ENCODE assay signal across 1 cellular context in the genomic region with DNA sequence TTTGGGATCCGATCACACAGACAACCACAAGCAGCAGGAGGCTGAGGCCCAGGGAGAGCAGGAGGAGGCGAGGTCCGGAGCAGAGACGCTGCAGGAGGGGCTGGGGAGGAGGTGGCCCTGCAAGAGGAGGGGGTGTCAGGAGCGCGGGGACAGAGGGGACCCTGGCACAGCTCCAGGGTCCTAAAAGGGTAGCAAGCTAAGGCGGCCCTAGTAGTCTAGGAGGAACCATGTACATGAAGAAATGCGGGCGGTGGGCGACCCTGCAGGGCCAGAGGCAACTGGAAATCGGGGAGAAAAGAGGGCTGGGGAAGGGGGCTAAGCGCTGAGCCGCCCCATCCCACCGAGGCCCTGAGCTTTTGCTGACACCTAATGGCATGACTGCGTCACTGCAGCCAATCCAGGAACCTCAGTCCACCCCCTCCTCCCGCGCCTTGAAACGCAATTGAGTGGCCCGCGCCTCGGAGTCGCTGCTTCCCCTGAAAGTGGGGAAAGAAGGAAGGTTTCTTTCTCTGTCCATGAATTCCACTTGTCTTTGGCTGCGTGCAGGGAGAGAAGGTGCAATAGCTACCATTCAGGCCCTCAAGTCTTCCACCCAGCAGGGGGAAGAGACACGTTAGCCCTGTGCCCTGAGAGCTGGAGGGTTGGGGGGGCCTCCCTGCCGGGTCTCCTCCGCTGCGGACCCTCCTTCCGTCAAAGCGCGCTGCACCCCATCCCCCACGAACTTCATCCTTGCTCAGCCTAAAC.
A peak's percentile ranks its signal among the peaks of the same experiment; 100 is the strongest.
TF ChIP-seq lines count a peak whose summit lies in the region.

No MANE protein-coding gene starts in this region.

TF ChIP-seq in K562, 482 proteins besides CTCF, POLR2A, EP300 and RAD21 (continues in another document):
- TF ChIP-seq SIRT6 (IDR thresholded peaks at IDR 0.05; ENCODE audit: low read depth, low read length) (no peak), ZNF140 (CRISPR knock-in tag; IDR thresholded peaks at IDR 0.05) (no peak), SNIP1 (IDR thresholded peaks at IDR 0.05; ENCODE audit: low read depth) (no peak), MAZ (CRISPR knock-in tag; conservative IDR thresholded peaks at IDR 0.05 in 1 of 2, IDR thresholded peaks at IDR 0.05 in 1 of 2) (peak in 1 of 2 experiments; percentile 51; a peak in 2 of 4 replicates), SREBF2 (CRISPR knock-in tag; IDR thresholded peaks at IDR 0.05) (no peak), SMC3 (conservative IDR thresholded peaks at IDR 0.05; ENCODE audit: insufficient read depth, low read depth, low read length) (peak; percentile 56), GABPB1 (CRISPR knock-in tag; IDR thresholded peaks at IDR 0.05) (0 out of 2 replicates have a peak, but pooled peaks have one; percentile 2), ZFX (CRISPR knock-in tag; IDR thresholded peaks at IDR 0.05) (peak; percentile 52; the same call in 1 of the 2 replicates), NFIC (IDR thresholded peaks at IDR 0.05) (peak; percentile 71), RBFOX2 (IDR thresholded peaks at IDR 0.05; ENCODE audit: low read depth, low read length) (0 out of 2 replicates have a peak, but pooled peaks have one; percentile 25), SRSF3 (IDR thresholded peaks at IDR 0.05; ENCODE audit: insufficient read depth, low read length) (no peak), ZBTB7A (IDR thresholded peaks at IDR 0.05; ENCODE audit: borderline replicate concordance, control insufficient read depth, low read depth, low read length) (peak; percentile 69; the same call in 1 of the 2 replicates), MXI1 (IDR thresholded peaks at IDR 0.05; ENCODE audit: low read depth, low read length) (no peak), STAG1 (CRISPR knock-in tag; IDR thresholded peaks at IDR 0.05; ENCODE audit: borderline replicate concordance) (peak; percentile 47; the same call in 1 of the 2 replicates), ATF1 (CRISPR knock-in tag; IDR thresholded peaks at IDR 0.05) (peak; percentile 39; the same call in 1 of the 2 replicates), ATF1 (tag; IDR thresholded peaks at IDR 0.05) (no peak), CC2D1A (IDR thresholded peaks at IDR 0.05) (no peak)
- TF ChIP-seq, protein P1, sequence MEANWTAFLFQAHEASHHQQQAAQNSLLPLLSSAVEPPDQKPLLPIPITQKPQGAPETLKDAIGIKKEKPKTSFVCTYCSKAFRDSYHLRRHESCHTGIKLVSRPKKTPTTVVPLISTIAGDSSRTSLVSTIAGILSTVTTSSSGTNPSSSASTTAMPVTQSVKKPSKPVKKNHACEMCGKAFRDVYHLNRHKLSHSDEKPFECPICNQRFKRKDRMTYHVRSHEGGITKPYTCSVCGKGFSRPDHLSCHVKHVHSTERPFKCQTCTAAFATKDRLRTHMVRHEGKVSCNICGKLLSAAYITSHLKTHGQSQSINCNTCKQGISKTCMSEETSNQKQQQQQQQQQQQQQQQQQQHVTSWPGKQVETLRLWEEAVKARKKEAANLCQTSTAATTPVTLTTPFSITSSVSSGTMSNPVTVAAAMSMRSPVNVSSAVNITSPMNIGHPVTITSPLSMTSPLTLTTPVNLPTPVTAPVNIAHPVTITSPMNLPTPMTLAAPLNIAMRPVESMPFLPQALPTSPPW (CRISPR knock-in tag; IDR thresholded peaks at IDR 0.05): peak; percentile 54
- TF ChIP-seq, protein P2, sequence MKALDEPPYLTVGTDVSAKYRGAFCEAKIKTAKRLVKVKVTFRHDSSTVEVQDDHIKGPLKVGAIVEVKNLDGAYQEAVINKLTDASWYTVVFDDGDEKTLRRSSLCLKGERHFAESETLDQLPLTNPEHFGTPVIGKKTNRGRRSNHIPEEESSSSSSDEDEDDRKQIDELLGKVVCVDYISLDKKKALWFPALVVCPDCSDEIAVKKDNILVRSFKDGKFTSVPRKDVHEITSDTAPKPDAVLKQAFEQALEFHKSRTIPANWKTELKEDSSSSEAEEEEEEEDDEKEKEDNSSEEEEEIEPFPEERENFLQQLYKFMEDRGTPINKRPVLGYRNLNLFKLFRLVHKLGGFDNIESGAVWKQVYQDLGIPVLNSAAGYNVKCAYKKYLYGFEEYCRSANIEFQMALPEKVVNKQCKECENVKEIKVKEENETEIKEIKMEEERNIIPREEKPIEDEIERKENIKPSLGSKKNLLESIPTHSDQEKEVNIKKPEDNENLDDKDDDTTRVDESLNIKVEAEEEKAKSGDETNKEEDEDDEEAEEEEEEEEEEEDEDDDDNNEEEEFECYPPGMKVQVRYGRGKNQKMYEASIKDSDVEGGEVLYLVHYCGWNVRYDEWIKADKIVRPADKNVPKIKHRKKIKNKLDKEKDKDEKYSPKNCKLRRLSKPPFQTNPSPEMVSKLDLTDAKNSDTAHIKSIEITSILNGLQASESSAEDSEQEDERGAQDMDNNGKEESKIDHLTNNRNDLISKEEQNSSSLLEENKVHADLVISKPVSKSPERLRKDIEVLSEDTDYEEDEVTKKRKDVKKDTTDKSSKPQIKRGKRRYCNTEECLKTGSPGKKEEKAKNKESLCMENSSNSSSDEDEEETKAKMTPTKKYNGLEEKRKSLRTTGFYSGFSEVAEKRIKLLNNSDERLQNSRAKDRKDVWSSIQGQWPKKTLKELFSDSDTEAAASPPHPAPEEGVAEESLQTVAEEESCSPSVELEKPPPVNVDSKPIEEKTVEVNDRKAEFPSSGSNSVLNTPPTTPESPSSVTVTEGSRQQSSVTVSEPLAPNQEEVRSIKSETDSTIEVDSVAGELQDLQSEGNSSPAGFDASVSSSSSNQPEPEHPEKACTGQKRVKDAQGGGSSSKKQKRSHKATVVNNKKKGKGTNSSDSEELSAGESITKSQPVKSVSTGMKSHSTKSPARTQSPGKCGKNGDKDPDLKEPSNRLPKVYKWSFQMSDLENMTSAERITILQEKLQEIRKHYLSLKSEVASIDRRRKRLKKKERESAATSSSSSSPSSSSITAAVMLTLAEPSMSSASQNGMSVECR (CRISPR knock-in tag; IDR thresholded peaks at IDR 0.05): 0 out of 2 replicates have a peak, but pooled peaks have one; percentile 4
- TF ChIP-seq, protein P3, sequence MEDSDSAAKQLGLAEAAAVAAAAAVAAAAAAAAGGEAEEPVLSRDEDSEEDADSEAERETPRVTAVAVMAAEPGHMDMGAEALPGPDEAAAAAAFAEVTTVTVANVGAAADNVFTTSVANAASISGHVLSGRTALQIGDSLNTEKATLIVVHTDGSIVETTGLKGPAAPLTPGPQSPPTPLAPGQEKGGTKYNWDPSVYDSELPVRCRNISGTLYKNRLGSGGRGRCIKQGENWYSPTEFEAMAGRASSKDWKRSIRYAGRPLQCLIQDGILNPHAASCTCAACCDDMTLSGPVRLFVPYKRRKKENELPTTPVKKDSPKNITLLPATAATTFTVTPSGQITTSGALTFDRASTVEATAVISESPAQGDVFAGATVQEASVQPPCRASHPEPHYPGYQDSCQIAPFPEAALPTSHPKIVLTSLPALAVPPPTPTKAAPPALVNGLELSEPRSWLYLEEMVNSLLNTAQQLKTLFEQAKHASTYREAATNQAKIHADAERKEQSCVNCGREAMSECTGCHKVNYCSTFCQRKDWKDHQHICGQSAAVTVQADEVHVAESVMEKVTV (CRISPR knock-in tag; IDR thresholded peaks at IDR 0.05): peak; percentile 29; the same call in 1 of the 2 replicates
- TF ChIP-seq, protein P4, sequence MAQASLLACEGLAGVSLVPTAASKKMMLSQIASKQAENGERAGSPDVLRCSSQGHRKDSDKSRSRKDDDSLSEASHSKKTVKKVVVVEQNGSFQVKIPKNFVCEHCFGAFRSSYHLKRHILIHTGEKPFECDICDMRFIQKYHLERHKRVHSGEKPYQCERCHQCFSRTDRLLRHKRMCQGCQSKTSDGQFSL (CRISPR knock-in tag; IDR thresholded peaks at IDR 0.05): peak; percentile 89
- TF ChIP-seq, protein P4 (tag; IDR thresholded peaks at IDR 0.05): 0 out of 4 replicates have a peak, but pooled peaks of 1 of the 2 experiments have one; percentile 34
- TF ChIP-seq, protein P5, sequence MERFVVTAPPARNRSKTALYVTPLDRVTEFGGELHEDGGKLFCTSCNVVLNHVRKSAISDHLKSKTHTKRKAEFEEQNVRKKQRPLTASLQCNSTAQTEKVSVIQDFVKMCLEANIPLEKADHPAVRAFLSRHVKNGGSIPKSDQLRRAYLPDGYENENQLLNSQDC (CRISPR knock-in tag; IDR thresholded peaks at IDR 0.05): no peak
- TF ChIP-seq, protein P6, sequence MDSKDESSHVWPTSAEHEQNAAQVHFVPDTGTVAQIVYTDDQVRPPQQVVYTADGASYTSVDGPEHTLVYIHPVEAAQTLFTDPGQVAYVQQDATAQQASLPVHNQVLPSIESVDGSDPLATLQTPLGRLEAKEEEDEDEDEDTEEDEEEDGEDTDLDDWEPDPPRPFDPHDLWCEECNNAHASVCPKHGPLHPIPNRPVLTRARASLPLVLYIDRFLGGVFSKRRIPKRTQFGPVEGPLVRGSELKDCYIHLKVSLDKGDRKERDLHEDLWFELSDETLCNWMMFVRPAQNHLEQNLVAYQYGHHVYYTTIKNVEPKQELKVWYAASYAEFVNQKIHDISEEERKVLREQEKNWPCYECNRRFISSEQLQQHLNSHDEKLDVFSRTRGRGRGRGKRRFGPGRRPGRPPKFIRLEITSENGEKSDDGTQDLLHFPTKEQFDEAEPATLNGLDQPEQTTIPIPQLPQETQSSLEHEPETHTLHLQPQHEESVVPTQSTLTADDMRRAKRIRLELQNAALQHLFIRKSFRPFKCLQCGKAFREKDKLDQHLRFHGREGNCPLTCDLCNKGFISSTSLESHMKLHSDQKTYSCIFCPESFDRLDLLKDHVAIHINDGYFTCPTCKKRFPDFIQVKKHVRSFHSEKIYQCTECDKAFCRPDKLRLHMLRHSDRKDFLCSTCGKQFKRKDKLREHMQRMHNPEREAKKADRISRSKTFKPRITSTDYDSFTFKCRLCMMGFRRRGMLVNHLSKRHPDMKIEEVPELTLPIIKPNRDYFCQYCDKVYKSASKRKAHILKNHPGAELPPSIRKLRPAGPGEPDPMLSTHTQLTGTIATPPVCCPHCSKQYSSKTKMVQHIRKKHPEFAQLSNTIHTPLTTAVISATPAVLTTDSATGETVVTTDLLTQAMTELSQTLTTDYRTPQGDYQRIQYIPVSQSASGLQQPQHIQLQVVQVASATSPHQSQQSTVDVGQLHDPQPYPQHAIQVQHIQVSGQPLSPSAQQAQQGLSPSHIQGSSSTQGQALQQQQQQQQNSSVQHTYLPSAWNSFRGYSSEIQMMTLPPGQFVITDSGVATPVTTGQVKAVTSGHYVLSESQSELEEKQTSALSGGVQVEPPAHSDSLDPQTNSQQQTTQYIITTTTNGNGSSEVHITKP (IDR thresholded peaks at IDR 0.05; ENCODE audit: partially characterized antibody): no peak
- TF ChIP-seq, protein P7, sequence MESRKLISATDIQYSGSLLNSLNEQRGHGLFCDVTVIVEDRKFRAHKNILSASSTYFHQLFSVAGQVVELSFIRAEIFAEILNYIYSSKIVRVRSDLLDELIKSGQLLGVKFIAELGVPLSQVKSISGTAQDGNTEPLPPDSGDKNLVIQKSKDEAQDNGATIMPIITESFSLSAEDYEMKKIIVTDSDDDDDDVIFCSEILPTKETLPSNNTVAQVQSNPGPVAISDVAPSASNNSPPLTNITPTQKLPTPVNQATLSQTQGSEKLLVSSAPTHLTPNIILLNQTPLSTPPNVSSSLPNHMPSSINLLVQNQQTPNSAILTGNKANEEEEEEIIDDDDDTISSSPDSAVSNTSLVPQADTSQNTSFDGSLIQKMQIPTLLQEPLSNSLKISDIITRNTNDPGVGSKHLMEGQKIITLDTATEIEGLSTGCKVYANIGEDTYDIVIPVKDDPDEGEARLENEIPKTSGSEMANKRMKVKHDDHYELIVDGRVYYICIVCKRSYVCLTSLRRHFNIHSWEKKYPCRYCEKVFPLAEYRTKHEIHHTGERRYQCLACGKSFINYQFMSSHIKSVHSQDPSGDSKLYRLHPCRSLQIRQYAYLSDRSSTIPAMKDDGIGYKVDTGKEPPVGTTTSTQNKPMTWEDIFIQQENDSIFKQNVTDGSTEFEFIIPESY (CRISPR knock-in tag; IDR thresholded peaks at IDR 0.05): no peak
- TF ChIP-seq, protein P8, sequence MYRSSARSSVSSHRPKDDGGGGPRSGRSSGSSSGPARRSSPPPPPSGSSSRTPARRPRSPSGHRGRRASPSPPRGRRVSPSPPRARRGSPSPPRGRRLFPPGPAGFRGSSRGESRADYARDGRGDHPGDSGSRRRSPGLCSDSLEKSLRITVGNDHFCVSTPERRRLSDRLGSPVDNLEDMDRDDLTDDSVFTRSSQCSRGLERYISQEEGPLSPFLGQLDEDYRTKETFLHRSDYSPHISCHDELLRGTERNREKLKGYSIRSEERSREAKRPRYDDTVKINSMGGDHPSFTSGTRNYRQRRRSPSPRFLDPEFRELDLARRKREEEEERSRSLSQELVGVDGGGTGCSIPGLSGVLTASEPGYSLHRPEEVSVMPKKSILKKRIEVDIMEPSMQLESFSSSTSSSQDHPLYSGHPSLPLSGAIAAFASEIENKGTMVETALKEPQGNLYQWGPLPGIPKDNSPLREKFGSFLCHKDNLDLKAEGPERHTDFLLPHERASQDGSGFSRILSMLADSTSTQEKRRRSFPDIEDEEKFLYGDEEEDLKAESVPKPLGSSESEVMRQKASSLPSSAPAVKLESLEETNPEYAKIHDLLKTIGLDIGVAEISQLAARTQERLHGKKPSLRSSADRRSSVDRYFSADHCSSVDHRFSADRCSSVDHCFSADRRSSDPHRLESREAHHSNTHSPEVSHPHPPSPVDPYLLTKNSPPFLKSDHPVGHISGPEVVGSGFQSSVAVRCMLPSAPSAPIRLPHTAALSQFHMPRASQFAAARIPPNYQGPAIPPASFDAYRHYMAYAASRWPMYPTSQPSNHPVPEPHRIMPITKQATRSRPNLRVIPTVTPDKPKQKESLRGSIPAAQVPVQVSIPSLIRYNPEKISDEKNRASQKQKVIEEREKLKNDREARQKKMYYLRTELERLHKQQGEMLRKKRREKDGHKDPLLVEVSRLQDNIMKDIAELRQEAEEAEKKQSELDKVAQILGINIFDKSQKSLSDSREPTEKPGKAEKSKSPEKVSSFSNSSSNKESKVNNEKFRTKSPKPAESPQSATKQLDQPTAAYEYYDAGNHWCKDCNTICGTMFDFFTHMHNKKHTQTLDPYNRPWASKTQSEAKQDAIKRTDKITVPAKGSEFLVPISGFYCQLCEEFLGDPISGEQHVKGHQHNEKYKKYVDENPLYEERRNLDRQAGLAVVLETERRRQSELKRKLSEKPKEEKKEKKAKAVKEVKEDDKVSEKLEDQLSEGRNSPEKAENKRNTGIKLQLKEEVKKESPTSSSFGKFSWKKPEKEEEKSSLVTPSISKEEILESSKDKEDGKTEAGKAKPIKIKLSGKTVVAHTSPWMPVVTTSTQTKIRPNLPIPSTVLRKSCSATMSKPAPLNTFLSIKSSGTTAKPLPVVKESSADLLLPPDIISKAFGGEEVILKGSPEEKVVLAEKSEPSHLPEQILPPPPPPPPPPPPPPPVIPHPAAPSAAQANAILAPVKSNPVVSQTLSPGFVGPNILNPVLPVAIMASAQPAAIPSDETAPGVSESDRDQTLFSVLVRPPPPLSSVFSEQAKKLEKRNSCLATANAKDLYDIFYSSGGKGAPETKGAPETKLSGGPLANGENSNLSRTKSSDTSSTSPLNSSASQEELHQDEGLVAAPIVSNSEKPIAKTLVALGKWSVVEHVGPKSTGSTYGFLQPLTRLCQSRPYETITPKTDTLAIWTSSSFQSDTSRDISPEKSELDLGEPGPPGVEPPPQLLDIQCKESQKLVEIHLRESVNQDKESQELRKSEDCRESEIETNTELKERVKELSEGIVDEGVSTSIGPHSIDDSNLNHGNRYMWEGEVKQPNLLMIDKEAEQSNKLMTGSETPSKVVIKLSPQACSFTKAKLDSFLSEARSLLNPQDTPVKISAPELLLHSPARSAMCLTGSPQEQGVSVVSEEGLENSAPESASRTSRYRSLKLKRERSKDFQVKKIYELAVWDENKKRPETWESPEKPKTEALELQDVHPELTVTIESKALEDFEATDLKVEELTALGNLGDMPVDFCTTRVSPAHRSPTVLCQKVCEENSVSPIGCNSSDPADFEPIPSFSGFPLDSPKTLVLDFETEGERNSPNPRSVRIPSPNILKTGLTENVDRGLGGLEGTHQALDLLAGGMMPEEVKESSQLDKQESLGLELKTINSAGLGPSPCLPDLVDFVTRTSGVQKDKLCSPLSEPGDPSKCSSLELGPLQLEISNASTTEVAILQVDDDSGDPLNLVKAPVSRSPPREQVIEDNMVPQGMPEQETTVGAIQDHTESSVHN (IDR thresholded peaks at IDR 0.05; ENCODE audit: borderline replicate concordance in 1 of 2, low read depth in 1 of 2): no peak
